11 cellular contexts compared by ENCODE assay signal in the genomic region with DNA sequence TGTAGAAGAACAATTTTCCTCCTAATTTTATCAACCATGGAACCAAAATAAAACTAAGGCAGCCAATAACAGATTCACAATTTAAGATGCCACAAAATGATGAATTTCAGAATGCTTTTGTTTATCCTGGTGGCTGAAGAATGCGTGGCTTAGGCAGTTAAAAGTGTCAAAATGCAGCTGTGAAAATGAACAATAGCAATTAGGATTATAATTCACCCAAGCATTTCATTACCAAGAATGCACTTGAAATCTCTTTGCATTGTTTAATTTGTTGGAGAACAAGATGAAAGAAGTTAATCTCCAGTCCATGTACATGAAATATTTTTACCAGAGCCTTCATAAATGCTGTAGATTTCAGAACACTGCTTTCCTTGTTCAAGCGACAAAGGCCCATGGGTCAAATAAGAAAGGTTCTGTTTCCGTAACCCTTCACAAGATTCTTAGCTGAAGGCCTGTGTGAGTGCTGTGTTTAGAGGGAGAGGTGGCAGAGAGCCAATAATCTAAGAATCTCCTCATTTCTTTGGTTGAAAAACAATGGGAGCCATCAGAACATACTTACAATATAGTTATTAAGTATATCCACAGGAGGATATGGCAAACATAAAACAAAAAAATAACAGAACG. TPM values are rescaled to one million over a fixed set of nuclear protein-coding genes. Genes with fewer than 3 reads are reported as not detected.
A peak's percentile ranks its signal among the peaks of the same experiment; 100 is the strongest.
DNase-seq lines count a peak whose midpoint lies in the region; ATAC-seq and TF ChIP-seq lines count a peak whose summit lies in the region.
"Had no signal": no experiment of that assay in that cellular context is flagged by ENCODE, and none has a peak within 500 bp of the region (broad histone marks: within the 10 kb centered on the region; RNA-seq: fewer than 3 reads in every experiment).

No MANE protein-coding gene starts in this region.

- H3K4me3 Mint-ChIP-seq in activated naive CD4-positive, alpha-beta T cell treated with anti-CD3 and anti-CD28 coated beads, Interleukin-2, amount 50 U/mL, for 24 hours, result no peak overlapping the region
- H3K4me3 Mint-ChIP-seq in brain, result peak overlapping the region in 2 of 5 experiments; percentile 12 to 25
- H3K4me3 Mint-ChIP-seq in naive thymus-derived CD8-positive, alpha-beta T cell, result no peak overlapping the region
- H3K4me3 Mint-ChIP-seq: activated naive CD8-positive, alpha-beta T cell treated with anti-CD3 and anti-CD28 coated beads, Interleukin-2, amount 10 ng/mL, durations not matched to agents 7 days and 5 days had no signal

- H3K9me3 Mint-ChIP-seq in activated naive CD4-positive, alpha-beta T cell treated with anti-CD3 and anti-CD28 coated beads, Interleukin-2, amount 50 U/mL, for 24 hours, result no peaks in the 10 kb centered on the region
- H3K9me3 Mint-ChIP-seq in brain, result peaks cover 0 to 2% (median 0%) of the 10 kb centered on the region in 5 experiments
- H3K9me3 Mint-ChIP-seq in naive thymus-derived CD8-positive, alpha-beta T cell, result peaks cover 0 to 4% (median 0%) of the 10 kb centered on the region in 9 donors
- H3K9me3 Mint-ChIP-seq: activated naive CD8-positive, alpha-beta T cell treated with anti-CD3 and anti-CD28 coated beads, Interleukin-2, amount 10 ng/mL, durations not matched to agents 7 days and 5 days had no signal

- WGBS in urinary bladder, result 39% methylated on average over 4 of the region's 4 CpGs

- POLR2A ChIA-PET in naive thymus-derived CD8-positive, alpha-beta T cell (lab: Charles Lee), result no interaction called here

- peaks cover 9% of the 10 kb centered on the region for H3K36me3 Mint-ChIP-seq in activated naive CD4-positive, alpha-beta T cell treated with anti-CD3 and anti-CD28 coated beads, Interleukin-2, amount 50 U/mL, for 24 hours
- H3K36me3 Mint-ChIP-seq in brain, result peaks cover 8% of the 10 kb centered on the region
- peaks cover 0 to 18% (median 6%) of the 10 kb centered on the region in 3 donors for H3K36me3 Mint-ChIP-seq in naive thymus-derived CD8-positive, alpha-beta T cell

- H3K4me3 ChIP-seq in urinary bladder (ENCODE audit: low read depth, low read length) (no peak overlapping the region), foreskin fibroblast (ENCODE audit: low read depth in 1 of 2, low read length in 2 of 2) (no peak overlapping the region)

- peak overlapping the region; percentile 23 for H3K27ac ChIP-seq in urinary bladder (ENCODE audit: low read depth)

- no peaks in the 10 kb centered on the region for H3K36me3 ChIP-seq in urinary bladder (ENCODE audit: insufficient read depth)

- H3K4me1 ChIP-seq in urinary bladder (ENCODE audit: insufficient read depth), result no peaks in the 10 kb centered on the region

- H3K4me1 Mint-ChIP-seq in activated naive CD4-positive, alpha-beta T cell treated with anti-CD3 and anti-CD28 coated beads, Interleukin-2, amount 50 U/mL, for 24 hours, result peaks cover 45% of the 10 kb centered on the region
- H3K4me1 Mint-ChIP-seq in brain, result peaks cover 56% of the 10 kb centered on the region
- H3K4me1 Mint-ChIP-seq in naive thymus-derived CD8-positive, alpha-beta T cell, result peaks cover 4 to 38% (median 31%) of the 10 kb centered on the region in 4 donors

- no peaks in the 10 kb centered on the region for H3K27me3 Mint-ChIP-seq in activated naive CD4-positive, alpha-beta T cell treated with anti-CD3 and anti-CD28 coated beads, Interleukin-2, amount 50 U/mL, for 24 hours
- no peaks in the 10 kb centered on the region for H3K27me3 Mint-ChIP-seq in brain
- no peaks in the 10 kb centered on the region for H3K27me3 Mint-ChIP-seq in naive thymus-derived CD8-positive, alpha-beta T cell
- H3K27me3 Mint-ChIP-seq: activated naive CD8-positive, alpha-beta T cell treated with anti-CD3 and anti-CD28 coated beads, Interleukin-2, amount 10 ng/mL, durations not matched to agents 7 days and 5 days had no signal

- peak overlapping the region; percentile 59 for H3K27ac Mint-ChIP-seq in activated naive CD4-positive, alpha-beta T cell treated with anti-CD3 and anti-CD28 coated beads, Interleukin-2, amount 50 U/mL, for 24 hours
- peak overlapping the region; percentile 18 to 91 (median 68) for H3K27ac Mint-ChIP-seq in brain
- H3K27ac Mint-ChIP-seq in naive thymus-derived CD8-positive, alpha-beta T cell, result peak overlapping the region in 6 of 10 donors; percentile 10 to 48 (median 30)
- H3K27ac Mint-ChIP-seq: activated naive CD8-positive, alpha-beta T cell treated with anti-CD3 and anti-CD28 coated beads, Interleukin-2, amount 10 ng/mL, durations not matched to agents 7 days and 5 days had no signal

- DNase-seq in activated naive CD4-positive, alpha-beta T cell (lab: John Stamatoyannopoulos, UW), result no peak
- DNase-seq in naive thymus-derived CD8-positive, alpha-beta T cell, result no peak
- no peak for DNase-seq in effector CD4-positive, alpha-beta T cell
- DNase-seq in foreskin fibroblast (no peak), NCI-H1436 treated with DMSO at 0.1 percent for 48 hours (lab: John Stamatoyannopoulos, UW) (no peak)
- DNase-seq: activated naive CD8-positive, alpha-beta T cell treated with anti-CD3 and anti-CD28 coated beads, Interleukin-2, amount 10 ng/mL, durations not matched to agents 7 days and 5 days; DMS79 treated with DMSO at 0.1 percent for 48 hours; NCI-H1092 had no signal

- ATAC-seq in naive thymus-derived CD8-positive, alpha-beta T cell, result no peak

- no peak for TF ChIP-seq CTCF in brain (conservative IDR thresholded peaks at IDR 0.05)
- TF ChIP-seq CTCF in foreskin fibroblast (IDR thresholded peaks at IDR 0.05; ENCODE audit: low read depth, low read length), result no peak

RNA-seq across cellular contexts. Expression of a gene that starts 39.3 kb away (rescaled TPM):
- polyA plus RNA-seq in brain (ENCODE audit: insufficient read depth, low read depth, low replicate concordance) (25.8 TPM), urinary bladder (46.8 TPM)
- 10 to 100 TPM; 65.7 to 68.7 TPM for total RNA-seq in naive thymus-derived CD8-positive, alpha-beta T cell
- polyA plus RNA-seq in naive thymus-derived CD8-positive, alpha-beta T cell, result 10 to 100 TPM; 64.7 to 75.5 (median 65.0) TPM
- total RNA-seq in urinary bladder, result 131 TPM
